Comparison of ENCODE assay signal across 18 cellular contexts in genomic region chr6:90730191-90730673, GRCh38.
A peak's percentile ranks its signal among the peaks of the same experiment; 100 is the strongest.
DNase-seq lines count a peak whose midpoint lies in the region; ATAC-seq, FAIRE-seq and TF ChIP-seq lines count a peak whose summit lies in the region.
"Had no signal": no experiment of that assay in that cellular context is flagged by ENCODE, and none has a peak within 500 bp of the region (broad histone marks: within the 10 kb centered on the region; RNA-seq: fewer than 3 reads in every experiment).

No MANE protein-coding gene starts in this region.

- H3K27ac ChIP-seq in GM23338 (ENCODE audit: low read depth) (no peak overlapping the region), foreskin keratinocyte (peak overlapping the region; percentile 28), left lung (no peak overlapping the region), body of pancreas (no peak overlapping the region)
- H3K27ac ChIP-seq: lower lobe of right lung had no signal

- intact Hi-C loops in left lung (cut with DNase I) = no loop called here
- intact Hi-C loops in body of pancreas (cut with DNase I) = no loop called here

- no peak for FAIRE-seq in H54 (lab: Jason Lieb, UNC)
- FAIRE-seq: A204.1, HepG2 had no signal

- H3K27me3 Mint-ChIP-seq in GM23338 (ENCODE audit: insufficient read depth, low read depth, poor library complexity) = no peaks in the 10 kb centered on the region

- no peaks in the 10 kb centered on the region for H3K79me2 ChIP-seq in GM23338 (replicated peaks; ENCODE audit: insufficient read depth)

- no peak overlapping the region for H3K27ac Mint-ChIP-seq in GM23338
- H3K27ac Mint-ChIP-seq: effector memory CD8-positive, alpha-beta T cell; H9 had no signal

- TF ChIP-seq CTCF in GM23338 (conservative IDR thresholded peaks at IDR 0.05; ENCODE audit: low read depth in 2 of 2) = no peak
- no peak for TF ChIP-seq CTCF in foreskin keratinocyte (conservative IDR thresholded peaks at IDR 0.05)
- TF ChIP-seq CTCF in left lung (IDR thresholded peaks at IDR 0.05) = no peak
- TF ChIP-seq CTCF in body of pancreas (IDR thresholded peaks at IDR 0.05) = no peak

- no peak overlapping the region for H3K4me2 ChIP-seq in GM23338

- ATAC-seq in GM23338 (no peak), HG03354 (IDR thresholded peaks at IDR 0.05; ENCODE audit: poor library complexity, severe bottlenecking, unreplicated experiment) (peak; percentile 93), foreskin keratinocyte (peak; percentile 83), left lung (no peak), body of pancreas (no peak)
- ATAC-seq: activated CD4-positive, CD25-positive, alpha-beta regulatory T cell treated with anti-CD3 and anti-CD28 coated beads, Interleukin-2, amount 50 U/mL, for 24 hours; effector memory CD8-positive, alpha-beta T cell; HepG2; lower lobe of right lung had no signal

- DNase-seq in NCI-H2171 treated with DMSO at 0.1 percent for 48 hours (lab: John Stamatoyannopoulos, UW) = peak; percentile 44
- no peak for DNase-seq in NCI-H2171 (lab: John Stamatoyannopoulos, UW)
- no peak for DNase-seq in GM23338 (ENCODE audit: low spot score)
- peak; percentile 47 to 68 for DNase-seq in foreskin keratinocyte
- DNase-seq in H54 (ENCODE audit: insufficient read length, low spot score) = no peak
- DNase-seq in left lung = no peak
- no peak for DNase-seq in body of pancreas
- DNase-seq: COR-L47; effector memory CD8-positive, alpha-beta T cell; H9; lower lobe of right lung; NCI-H146; occipital lobe; trophoblast cell had no signal

- peaks cover 3% of the 10 kb centered on the region; the same call in 1 of the 3 replicates for H3K36me3 Mint-ChIP-seq in GM23338 (ENCODE audit: low read depth)

- no peaks in the 10 kb centered on the region for H3K27me3 ChIP-seq in GM23338 (ENCODE audit: insufficient read depth)
- no peaks in the 10 kb centered on the region for H3K27me3 ChIP-seq in foreskin keratinocyte
- H3K27me3 ChIP-seq in left lung = no peaks in the 10 kb centered on the region
- no peaks in the 10 kb centered on the region for H3K27me3 ChIP-seq in body of pancreas

- 0 out of 2 replicates have a peak, but pooled peaks cover 8% of the 10 kb centered on the region for H3K4me1 ChIP-seq in GM23338 (ENCODE audit: insufficient read depth)
- peaks cover 16% of the 10 kb centered on the region for H3K4me1 ChIP-seq in foreskin keratinocyte
- no peaks in the 10 kb centered on the region for H3K4me1 ChIP-seq in left lung
- H3K4me1 ChIP-seq in body of pancreas = no peaks in the 10 kb centered on the region
- H3K4me1 ChIP-seq: lower lobe of right lung had no signal

- peaks cover 4% of the 10 kb centered on the region; the same call in 1 of the 3 replicates for H3K4me1 Mint-ChIP-seq in GM23338

- H3F3A ChIP-seq in GM23338 (replicated peaks; ENCODE audit: low read depth) = no peaks in the 10 kb centered on the region

- no peaks in the 10 kb centered on the region for H3K36me3 ChIP-seq in GM23338 (ENCODE audit: insufficient read depth)
- H3K36me3 ChIP-seq in left lung = no peaks in the 10 kb centered on the region
- H3K36me3 ChIP-seq in body of pancreas (replicated peaks in 1 of 2; ENCODE audit: insufficient read depth in 1 of 2, low read depth in 2 of 2) = no peaks in the 10 kb centered on the region
- H3K36me3 ChIP-seq: lower lobe of right lung had no signal

- TF ChIP-seq POLR2A in H54 (IDR thresholded peaks at IDR 0.05; ENCODE audit: low read depth, low read length) = no peak
- no peak for TF ChIP-seq POLR2A in body of pancreas (IDR thresholded peaks at IDR 0.05)

- peak overlapping the region; percentile 64; the same call in 1 of the 2 replicates for H2AFZ ChIP-seq in GM23338

- no peaks in the 10 kb centered on the region for H4K20me1 ChIP-seq in GM23338 (replicated peaks; ENCODE audit: insufficient read depth)

- no peak overlapping the region for H3K4me3 Mint-ChIP-seq in GM23338
- H3K4me3 Mint-ChIP-seq: effector memory CD8-positive, alpha-beta T cell; H9 had no signal

- 48 to 64% methylated on average over 2 of the region's 2 CpGs for WGBS in body of pancreas, 2 donors

- peaks cover 0 to 6% of the 10 kb centered on the region in 2 donors for H3K9me3 ChIP-seq in left lung
- no peaks in the 10 kb centered on the region for H3K9me3 ChIP-seq in body of pancreas
- H3K9me3 ChIP-seq: lower lobe of right lung had no signal

- H3K9me2 ChIP-seq in GM23338 (ENCODE audit: insufficient read depth) = peaks cover 4% of the 10 kb centered on the region; the same call in 1 of the 2 replicates

- peaks cover 11% of the 10 kb centered on the region for H3K9me3 Mint-ChIP-seq in GM23338

- H3K4me3 ChIP-seq in GM23338 (no peak overlapping the region), left lung (no peak overlapping the region), body of pancreas (no peak overlapping the region)
- H3K4me3 ChIP-seq: lower lobe of right lung had no signal

TF ChIP-seq in GM23338, 12 proteins besides CTCF, POLR2A, EP300 and RAD21:
- TF ChIP-seq ZNF114 (CRISPR knock-in tag; IDR thresholded peaks at IDR 0.05) (no peak), ZNF462 (CRISPR knock-in tag; IDR thresholded peaks at IDR 0.05) (no peak), CREB1 (CRISPR knock-in tag; IDR thresholded peaks at IDR 0.05; ENCODE audit: low read depth) (no peak), ETS1 (IDR thresholded peaks at IDR 0.05) (no peak), JUNB (IDR thresholded peaks at IDR 0.05; ENCODE audit: unreplicated experiment) (no peak)

Comparison
In these comparisons a context has a peak if more than half of its experiments do, and no peak if none do; other contexts are left out.
1. DNase-seq: peak in NCI-H2171 treated with DMSO at 0.1 percent for 48 hours (single experiment) and foreskin keratinocyte (2 of 2); none in NCI-H2171 (single experiment), GM23338 (single experiment), H54 (single experiment), left lung (0 of 2) and body of pancreas (0 of 4).
2. ATAC-seq: peak in HG03354 (single experiment) and foreskin keratinocyte (single experiment); none in GM23338 (single experiment), left lung (single experiment) and body of pancreas (single experiment).